Comparison of ENCODE assay signal across 8 cellular contexts in genomic region chr2:227473019-227473461, GRCh38.
DNase-seq lines count a peak whose midpoint lies in the region; ATAC-seq and TF ChIP-seq lines count a peak whose summit lies in the region.

No MANE protein-coding gene starts in this region.

- H3K9me3 ChIP-seq in WERI-Rb-1 (ENCODE audit: severe bottlenecking) (no peaks in the 10 kb centered on the region), stomach smooth muscle (ENCODE audit: control insufficient read depth in 2 of 2, low read length in 2 of 2) (no peaks in the 10 kb centered on the region)

- no peaks in the 10 kb centered on the region for H3K36me3 ChIP-seq in WERI-Rb-1
- no peaks in the 10 kb centered on the region for H3K36me3 ChIP-seq in stomach smooth muscle (ENCODE audit: control insufficient read depth in 2 of 2, insufficient read depth in 2 of 2, low read length in 2 of 2)

- CTCF ChIA-PET in AG04449 (lab: Yijun Ruan, JAX): interaction anchor here (0.7 to 1.3 kb wide), 12 partner anchors 8 to 293 kb away, joined by 3 to 5 read pairs (median 4); no protein-coding TSS in a partner anchor

- ATAC-seq in HG02610 (IDR thresholded peaks at IDR 0.05; ENCODE audit: unreplicated experiment): no peak

- H3K27ac ChIP-seq in WERI-Rb-1: no peak overlapping the region
- no peak overlapping the region for H3K27ac ChIP-seq in stomach smooth muscle (ENCODE audit: low read length)

- POLR2A ChIA-PET in AG04449 (lab: Yijun Ruan, JAX): no interaction called here

- H3K27me3 ChIP-seq in WERI-Rb-1 (ENCODE audit: insufficient read depth, low read depth, severe bottlenecking): no peaks in the 10 kb centered on the region
- H3K27me3 ChIP-seq in stomach smooth muscle (ENCODE audit: control insufficient read depth in 1 of 2, insufficient read depth in 2 of 2, low read length in 2 of 2): no peaks in the 10 kb centered on the region

- peaks cover 3% of the 10 kb centered on the region for H3K4me1 ChIP-seq in stomach smooth muscle (ENCODE audit: control insufficient read depth, insufficient read depth, low read length)

- TF ChIP-seq CTCF in AG04449 (IDR thresholded peaks at IDR 0.05; ENCODE audit: insufficient read depth, low read length, missing control alignments) (no peak), WERI-Rb-1 (IDR thresholded peaks at IDR 0.05; ENCODE audit: low read depth, low read length) (no peak)

- peak overlapping the region; percentile 60 to 71 for H3K9ac ChIP-seq in stomach smooth muscle (ENCODE audit: low read length in 2 of 2)

- DNase-seq in AG04449 (ENCODE audit: low read depth, low spot score) (no peak), HCEC 1CT (peak; percentile 16), WERI-Rb-1 (no peak), NCI-H446 (lab: John Stamatoyannopoulos, UW) (no peak), HuH-7.5 (ENCODE audit: low spot score) (no peak)

- H3K4me3 ChIP-seq in AG04449 (ENCODE audit: low read depth, low read length) (peak overlapping the region; percentile 86), WERI-Rb-1 (ENCODE audit: low read depth, low read length) (peak overlapping the region; percentile 81), iPS-11a (ENCODE audit: low read depth, low read length) (peak overlapping the region; percentile 87), stomach smooth muscle (ENCODE audit: low read length in 2 of 2) (peak overlapping the region; percentile 58 to 83)
